ENCODE assay signal across 1 cellular context in the genomic region with DNA sequence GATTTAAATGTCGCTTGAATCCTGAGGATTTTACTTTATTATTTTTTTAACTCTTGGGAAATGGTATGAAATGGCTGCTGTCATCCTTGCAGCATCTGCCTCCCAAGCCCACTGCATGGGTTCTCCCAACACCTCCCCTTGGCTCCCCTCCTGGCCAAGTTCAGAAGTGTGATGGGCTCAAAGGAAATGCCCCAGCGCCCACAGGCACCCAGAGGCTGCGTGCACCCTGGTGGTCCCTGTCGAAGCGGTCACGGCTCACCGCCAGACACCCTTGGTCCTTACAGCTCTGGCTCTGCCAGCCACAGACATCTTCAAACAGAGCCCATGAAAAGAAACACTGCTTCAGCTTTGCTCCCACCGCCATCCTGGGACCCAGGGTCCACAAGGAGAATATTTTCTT.
TF ChIP-seq lines count a peak whose summit lies in the region.

No MANE protein-coding gene starts in this region.

TF ChIP-seq in GM23338, 12 proteins besides CTCF, POLR2A, EP300 and RAD21 (continued from another document):
- no peak for TF ChIP-seq JUNB (IDR thresholded peaks at IDR 0.05; ENCODE audit: unreplicated experiment)
- TF ChIP-seq ETS1 (IDR thresholded peaks at IDR 0.05): no peak
- no peak for TF ChIP-seq REST (IDR thresholded peaks at IDR 0.05; ENCODE audit: unreplicated experiment)
